17 cellular contexts compared by ENCODE assay signal in the genomic region with DNA sequence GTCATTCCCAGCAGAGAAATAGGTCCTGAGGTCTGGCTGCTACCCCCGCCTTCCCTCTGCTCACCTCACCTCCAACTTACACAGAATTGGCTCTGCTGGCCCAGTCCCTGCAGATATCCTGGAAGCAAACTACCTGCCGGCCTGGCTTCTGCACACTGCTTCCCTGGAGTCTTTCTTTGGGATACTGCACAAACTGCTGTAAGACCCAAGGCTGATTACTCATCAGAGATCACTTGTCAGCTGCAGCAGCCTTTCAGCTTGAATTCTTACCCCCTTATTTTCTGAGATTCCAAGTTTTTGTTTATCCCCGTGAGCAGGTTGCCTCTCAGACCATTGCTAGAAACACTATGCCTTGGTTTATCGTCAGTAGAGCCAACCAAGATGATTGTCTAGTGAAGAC.
DNase-seq lines count a peak whose midpoint lies in the region; ATAC-seq and TF ChIP-seq lines count a peak whose summit lies in the region.
"Had no signal": no experiment of that assay in that cellular context is flagged by ENCODE, and none has a peak within 500 bp of the region (broad histone marks: within the 10 kb centered on the region; RNA-seq: fewer than 3 reads in every experiment).

No MANE protein-coding gene starts in this region.

- CTCF ChIA-PET in SK-N-SH (lab: Yijun Ruan, JAX) = interaction anchor here (5.3 kb wide), 1 partner anchor 204 kb away, joined by 32 read pairs; no protein-coding TSS in a partner anchor

- H3K36me3 ChIP-seq in SK-N-SH (replicated peaks in 1 of 2; ENCODE audit: control insufficient read depth in 1 of 2, insufficient read depth in 2 of 2, low read length in 1 of 2) (no peaks in the 10 kb centered on the region), aorta (ENCODE audit: control insufficient read depth in 1 of 2, insufficient read depth in 2 of 2, low read length in 1 of 2) (no peaks in the 10 kb centered on the region), Karpas-422 (ENCODE audit: insufficient read depth, low read length) (no peaks in the 10 kb centered on the region)
- H3K36me3 ChIP-seq: BLaER1 had no signal

- H2AFZ ChIP-seq in SK-N-SH (ENCODE audit: low read depth) = no peak overlapping the region
- no peak overlapping the region for H2AFZ ChIP-seq in Karpas-422 (ENCODE audit: low read length)

- H3K4me2 ChIP-seq in SK-N-SH (no peak overlapping the region), Karpas-422 (ENCODE audit: low read depth, low read length, poor library complexity, severe bottlenecking) (no peak overlapping the region)
- H3K4me2 ChIP-seq: BLaER1 had no signal

- no peaks in the 10 kb centered on the region for H3K79me2 ChIP-seq in SK-N-SH (ENCODE audit: insufficient read depth)
- no peaks in the 10 kb centered on the region for H3K79me2 ChIP-seq in Karpas-422 (ENCODE audit: low read length)

- H3K9ac ChIP-seq in SK-N-SH (no peak overlapping the region), Karpas-422 (ENCODE audit: low read length) (no peak overlapping the region)
- H3K9ac ChIP-seq: BLaER1 had no signal

- no peak overlapping the region for H3K4me3 ChIP-seq in SK-N-SH (ENCODE audit: low read depth in 2 of 2, low read length in 1 of 2)
- no peak overlapping the region for H3K4me3 ChIP-seq in aorta (ENCODE audit: low read length in 2 of 2)
- H3K4me3 ChIP-seq in Karpas-422 (ENCODE audit: low read length) = no peak overlapping the region
- H3K4me3 ChIP-seq: BLaER1, SK-N-MC had no signal

- DNase-seq in HCEC 1CT = peak; percentile 53
- DNase-seq in SK-N-SH = no peak
- DNase-seq in hepatic stellate cell (ENCODE audit: low spot score) = peak; percentile 7
- DNase-seq in aorta = no peak
- no peak for DNase-seq in T-helper 1 cell
- DNase-seq in cerebellum (ENCODE audit: low spot score) = no peak
- no peak for DNase-seq in Karpas-422
- DNase-seq: Calu3; CD8-positive, alpha-beta T cell; DMS53; Kasumi-1; NCI-H1092 treated with DMSO at 0.1 percent for 48 hours; NCI-H146; NCI-H2081 treated with DMSO at 0.1 percent for 48 hours; SHP77 had no signal

- TF ChIP-seq EP300 in SK-N-SH (IDR thresholded peaks at IDR 0.05; ENCODE audit: borderline replicate concordance in 1 of 2, low read depth in 1 of 2, low read length in 1 of 2) = no peak

- peak overlapping the region in 1 of 2 experiments; percentile 5; a peak in 1 of 4 replicates for H3K27ac ChIP-seq in SK-N-SH (ENCODE audit: low read depth in 2 of 2, low read length in 1 of 2)
- H3K27ac ChIP-seq in aorta (ENCODE audit: low read depth in 1 of 2, low read length in 2 of 2) = peak overlapping the region in 1 of 2 donors; percentile 41
- no peak overlapping the region for H3K27ac ChIP-seq in Karpas-422 (ENCODE audit: low read length)
- H3K27ac ChIP-seq: BLaER1, SK-N-MC had no signal

- TF ChIP-seq CTCF in SK-N-SH (IDR thresholded peaks at IDR 0.05) = no peak

- H4K20me1 ChIP-seq in SK-N-SH (ENCODE audit: insufficient read depth) (no peaks in the 10 kb centered on the region), Karpas-422 (ENCODE audit: insufficient read depth, low read depth, low read length) (no peaks in the 10 kb centered on the region)
- H4K20me1 ChIP-seq: BLaER1 had no signal

- no peaks in the 10 kb centered on the region for H3K9me3 ChIP-seq in SK-N-SH
- no peaks in the 10 kb centered on the region for H3K9me3 ChIP-seq in aorta (ENCODE audit: control insufficient read depth, low read length)
- H3K9me3 ChIP-seq in Karpas-422 (ENCODE audit: low read length) = no peaks in the 10 kb centered on the region
- H3K9me3 ChIP-seq: BLaER1 had no signal

- WGBS in SK-N-SH (ENCODE audit: low lambda C conversion rate) = 76% methylated on average over 4 of the region's 4 CpGs
- WGBS in aorta, 2 donors = 95 to 96% methylated on average over 4 of the region's 4 CpGs

- H3K4me1 ChIP-seq in SK-N-SH (ENCODE audit: control insufficient read depth in 1 of 2, insufficient read depth in 2 of 2, low read depth in 1 of 2, low read length in 1 of 2) (peaks cover 6 to 7% of the 10 kb centered on the region in 2 experiments; a peak in 3 of 4 replicates), aorta (ENCODE audit: control insufficient read depth in 1 of 2, insufficient read depth in 2 of 2, low read length in 2 of 2) (peaks cover 5 to 9% of the 10 kb centered on the region in 2 donors), Karpas-422 (ENCODE audit: low read length) (no peaks in the 10 kb centered on the region)
- H3K4me1 ChIP-seq: BLaER1 had no signal

- no peaks in the 10 kb centered on the region for H3K9me2 ChIP-seq in SK-N-SH
- no peaks in the 10 kb centered on the region for H3K9me2 ChIP-seq in Karpas-422 (replicated peaks; ENCODE audit: insufficient read depth, low read length)

- peak; percentile 9 for ATAC-seq in aorta (ENCODE audit: low FRiP score)
- ATAC-seq: CD8-positive, alpha-beta T cell had no signal

- POLR2A ChIA-PET in SK-N-SH (lab: Yijun Ruan, JAX) = no interaction called here

- H3K27me3 ChIP-seq in SK-N-SH (ENCODE audit: insufficient read depth) = no peaks in the 10 kb centered on the region
- H3K27me3 ChIP-seq in aorta (ENCODE audit: control insufficient read depth in 1 of 2, insufficient read depth in 2 of 2, low read length in 1 of 2) = no peaks in the 10 kb centered on the region
- no peaks in the 10 kb centered on the region for H3K27me3 ChIP-seq in Karpas-422 (ENCODE audit: low read length)
- H3K27me3 ChIP-seq: BLaER1 had no signal

- intact Hi-C loops in aorta (cut with DNase I) = loop anchor here in 1 of 2 donors (2.0 kb wide), 1 partner anchor 204 kb away; no protein-coding TSS in a partner anchor

- no peak for TF ChIP-seq RAD21 in SK-N-SH (IDR thresholded peaks at IDR 0.05; ENCODE audit: low read length)

- peaks cover 17% of the 10 kb centered on the region for H3F3A ChIP-seq in SK-N-SH (replicated peaks; ENCODE audit: insufficient read depth)

TF ChIP-seq in SK-N-SH, 30 proteins besides CTCF, POLR2A, EP300 and RAD21:
- TF ChIP-seq MEF2A (IDR thresholded peaks at IDR 0.05; ENCODE audit: borderline replicate concordance, low read depth) (no peak), GATA2 (CRISPR knock-in tag; IDR thresholded peaks at IDR 0.05) (no peak), TCF12 (IDR thresholded peaks at IDR 0.05) (0 out of 2 replicates have a peak, but pooled peaks have one; percentile 4), FOSL2 (IDR thresholded peaks at IDR 0.05; ENCODE audit: borderline replicate concordance, low read depth) (peak; percentile 28; the same call in 1 of the 2 replicates), JUND (IDR thresholded peaks at IDR 0.05) (peak; percentile 5; the same call in 1 of the 2 replicates)
- TF ChIP-seq, protein P1, sequence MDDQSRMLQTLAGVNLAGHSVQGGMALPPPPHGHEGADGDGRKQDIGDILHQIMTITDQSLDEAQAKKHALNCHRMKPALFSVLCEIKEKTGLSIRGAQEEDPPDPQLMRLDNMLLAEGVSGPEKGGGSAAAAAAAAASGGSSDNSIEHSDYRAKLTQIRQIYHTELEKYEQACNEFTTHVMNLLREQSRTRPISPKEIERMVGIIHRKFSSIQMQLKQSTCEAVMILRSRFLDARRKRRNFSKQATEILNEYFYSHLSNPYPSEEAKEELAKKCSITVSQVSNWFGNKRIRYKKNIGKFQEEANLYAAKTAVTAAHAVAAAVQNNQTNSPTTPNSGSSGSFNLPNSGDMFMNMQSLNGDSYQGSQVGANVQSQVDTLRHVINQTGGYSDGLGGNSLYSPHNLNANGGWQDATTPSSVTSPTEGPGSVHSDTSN (IDR thresholded peaks at IDR 0.05) = peak; percentile 38; the same call in 1 of the 2 replicates

Comparison
In these comparisons a context has a peak if more than half of its experiments do, and no peak if none do; other contexts are left out.
1. DNase-seq: peak in HCEC 1CT (single experiment) and hepatic stellate cell (single experiment); none in SK-N-SH (single experiment), aorta (0 of 2), T-helper 1 cell (0 of 5), cerebellum (single experiment) and Karpas-422 (single experiment).